ENCODE assay signal across 9 cellular contexts in genomic region chr19:12155324-12155723, GRCh38. TPM values are rescaled to one million over a fixed set of nuclear protein-coding genes. Genes with fewer than 3 reads are reported as not detected.
A peak's percentile ranks its signal among the peaks of the same experiment; 100 is the strongest.
DNase-seq lines count a peak whose midpoint lies in the region; ATAC-seq and TF ChIP-seq lines count a peak whose summit lies in the region.
"Had no signal": no experiment of that assay in that cellular context is flagged by ENCODE, and none has a peak within 500 bp of the region (broad histone marks: within the 10 kb centered on the region; RNA-seq: fewer than 3 reads in every experiment).

No MANE protein-coding gene starts in this region.

- H3K4me3 ChIP-seq in neuron (ENCODE audit: low read length): peak overlapping the region; percentile 72

- H3K4me1 Mint-ChIP-seq in CD4-positive, alpha-beta T cell (ENCODE audit: low read depth): peaks cover 23% of the 10 kb centered on the region
- H3K4me1 Mint-ChIP-seq in endothelial cell (ENCODE audit: unreplicated experiment): peaks cover 16% of the 10 kb centered on the region

- CTCF ChIA-PET in CD4-positive, alpha-beta T cell (lab: Charles Lee): no interaction called here

- no peaks in the 10 kb centered on the region for H3K9me3 Mint-ChIP-seq in CD4-positive, alpha-beta T cell
- H3K9me3 Mint-ChIP-seq in endothelial cell (ENCODE audit: unreplicated experiment): no peaks in the 10 kb centered on the region

- H3K4me1 ChIP-seq in neuron (ENCODE audit: insufficient read depth, low read length): peaks cover 14% of the 10 kb centered on the region

- no peaks in the 10 kb centered on the region for H3K27me3 ChIP-seq in CD4-positive, alpha-beta T cell (ENCODE audit: control insufficient read depth, insufficient read depth, low read length)
- no peaks in the 10 kb centered on the region for H3K27me3 ChIP-seq in neuron (ENCODE audit: insufficient read depth, low read length)

- no peak for TF ChIP-seq CTCF in CD4-positive, alpha-beta T cell (IDR thresholded peaks at IDR 0.05)
- no peak for TF ChIP-seq CTCF in endothelial cell (IDR thresholded peaks at IDR 0.05; ENCODE audit: unreplicated experiment)

- no peak for ATAC-seq in CD4-positive, alpha-beta T cell (ENCODE audit: poor library complexity)
- ATAC-seq in GM18867 (IDR thresholded peaks at IDR 0.05; ENCODE audit: unreplicated experiment): no peak
- ATAC-seq in HG02610 (IDR thresholded peaks at IDR 0.05; ENCODE audit: unreplicated experiment): no peak
- ATAC-seq in HG02938 (IDR thresholded peaks at IDR 0.05; ENCODE audit: unreplicated experiment): no peak

- no peak overlapping the region for H3K27ac Mint-ChIP-seq in CD4-positive, alpha-beta T cell
- peak overlapping the region; percentile 44 for H3K27ac Mint-ChIP-seq in endothelial cell (ENCODE audit: unreplicated experiment)

- no peak overlapping the region for H2AFZ ChIP-seq in neuron (ENCODE audit: low read depth, low read length)

- intact Hi-C loops in CD4-positive, alpha-beta T cell (cut with DNase I, micrococcal nuclease): no loop called here

- POLR2A ChIA-PET in CD4-positive, alpha-beta T cell (lab: Charles Lee): interaction anchor here (0.6 kb wide), 1 partner anchor 240 kb away, joined by 3 read pairs; no protein-coding TSS in a partner anchor

- peaks cover 18% of the 10 kb centered on the region for H3K36me3 Mint-ChIP-seq in CD4-positive, alpha-beta T cell (ENCODE audit: low read depth)
- H3K36me3 Mint-ChIP-seq in endothelial cell (ENCODE audit: low read depth, unreplicated experiment): peaks cover 17% of the 10 kb centered on the region

- H3K36me3 ChIP-seq in neuron (ENCODE audit: insufficient read depth, low read length): peaks cover 45% of the 10 kb centered on the region

- no peaks in the 10 kb centered on the region for H3K27me3 Mint-ChIP-seq in CD4-positive, alpha-beta T cell
- peaks cover 6% of the 10 kb centered on the region for H3K27me3 Mint-ChIP-seq in endothelial cell (ENCODE audit: unreplicated experiment)

- H3K4me3 Mint-ChIP-seq in CD4-positive, alpha-beta T cell: peak overlapping the region; percentile 82
- peak overlapping the region; percentile 87 for H3K4me3 Mint-ChIP-seq in endothelial cell (ENCODE audit: unreplicated experiment)

- H3K9me3 ChIP-seq in CD4-positive, alpha-beta T cell (ENCODE audit: control insufficient read depth, low read length): no peaks in the 10 kb centered on the region
- peaks cover 41% of the 10 kb centered on the region for H3K9me3 ChIP-seq in neuron (ENCODE audit: low read length)

- H3K27ac ChIP-seq in CD4-positive, alpha-beta T cell (ENCODE audit: low read depth, low read length): no peak overlapping the region

- DNase-seq in CD4-positive, alpha-beta T cell: no peak
- DNase-seq in NCI-H69 (lab: John Stamatoyannopoulos, UW) (peak; percentile 8), endothelial cell (ENCODE audit: low spot score) (no peak), H4 (ENCODE audit: low spot score) (no peak)
- DNase-seq: NCI-H187 treated with DMSO at 0.1 percent for 48 hours had no signal

RNA-seq across cellular contexts. Expression of gene ZNF625, which starts 1.2 kb away (rescaled TPM):
- total RNA-seq in CD4-positive, alpha-beta T cell: under 1 TPM; 0.56 to 0.85 TPM
- 26.7 TPM for total RNA-seq in endothelial cell (ENCODE audit: unreplicated experiment)
- 3.0 and 6.9 TPM in 2 replicates for total RNA-seq in H4 (2014; rRNA removed; shearing (Covaris generic))

RNA-seq across cellular contexts. Expression of gene ZNF136, which starts 7.6 kb away (rescaled TPM):
- total RNA-seq in CD4-positive, alpha-beta T cell: 10 to 100 TPM; 40.5 to 45.6 TPM
- 12.4 TPM for total RNA-seq in endothelial cell (ENCODE audit: unreplicated experiment)
- total RNA-seq in H4 (2014; rRNA removed; shearing (Covaris generic)): 2.2 and 5.1 TPM in 2 replicates

RNA-seq across cellular contexts. Expression of gene ZNF20, which starts 15.2 kb away (rescaled TPM):
- total RNA-seq in CD4-positive, alpha-beta T cell: 1 to 10 TPM; 1.0 to 1.2 TPM
- 6.2 TPM for total RNA-seq in endothelial cell (ENCODE audit: unreplicated experiment)
- total RNA-seq in H4 (2014; rRNA removed; shearing (Covaris generic)): 6.9 and 21.1 TPM in 2 replicates
